In genomic region chr14:100608064-100608463, GRCh38 we compare ENCODE assay signal across 23 cellular contexts. TPM values are rescaled to one million over a fixed set of nuclear protein-coding genes. Genes with fewer than 3 reads are reported as not detected.
"Had no signal": no experiment of that assay in that cellular context is flagged by ENCODE, and none has a peak within 500 bp of the region (broad histone marks: within the 10 kb centered on the region; RNA-seq: fewer than 3 reads in every experiment).

No MANE protein-coding gene starts in this region.

- H3K27ac ChIP-seq: HL-60, SJSA1, SK-N-MC had no signal

- H3K27me3 ChIP-seq: SJSA1 had no signal

- H3K36me3 ChIP-seq: SJSA1 had no signal

- DNase-seq: KBM-7, MV-4-11, NCI-H1092, NCI-H1105 treated with DMSO at 0.1 percent for 48 hours, NCI-H1417 treated with DMSO at 0.1 percent for 48 hours, NCI-H146, NCI-H1694 treated with DMSO at 0.1 percent for 48 hours, NCI-H1930, NCI-H2081, NCI-H2107, NCI-H2227 treated with DMSO at 0.1 percent for 48 hours, NCI-H524, NCI-H69, NCI-H774, RPMI8226, SIG-M5 had no signal

- H3K4me3 ChIP-seq: SJSA1, SK-N-MC had no signal

- H3K4me1 ChIP-seq: SJSA1 had no signal

- H3K4me1 Mint-ChIP-seq: IgD-negative memory B cell had no signal

- H3K27ac Mint-ChIP-seq: IgD-negative memory B cell had no signal

- H3K9me3 Mint-ChIP-seq: IgD-negative memory B cell had no signal

- FAIRE-seq: HTR-8/SVneo, RCC 7860 had no signal

- H3K4me3 Mint-ChIP-seq: IgD-negative memory B cell had no signal

- H3K9me3 ChIP-seq: SJSA1 had no signal

RNA-seq across cellular contexts. Expression of gene BEGAIN, which starts 20.8 kb away (rescaled TPM):
- total RNA-seq: LHCN-M2, SJSA1 had no signal
